ENCODE assay signal across 15 cellular contexts in the genomic region with DNA sequence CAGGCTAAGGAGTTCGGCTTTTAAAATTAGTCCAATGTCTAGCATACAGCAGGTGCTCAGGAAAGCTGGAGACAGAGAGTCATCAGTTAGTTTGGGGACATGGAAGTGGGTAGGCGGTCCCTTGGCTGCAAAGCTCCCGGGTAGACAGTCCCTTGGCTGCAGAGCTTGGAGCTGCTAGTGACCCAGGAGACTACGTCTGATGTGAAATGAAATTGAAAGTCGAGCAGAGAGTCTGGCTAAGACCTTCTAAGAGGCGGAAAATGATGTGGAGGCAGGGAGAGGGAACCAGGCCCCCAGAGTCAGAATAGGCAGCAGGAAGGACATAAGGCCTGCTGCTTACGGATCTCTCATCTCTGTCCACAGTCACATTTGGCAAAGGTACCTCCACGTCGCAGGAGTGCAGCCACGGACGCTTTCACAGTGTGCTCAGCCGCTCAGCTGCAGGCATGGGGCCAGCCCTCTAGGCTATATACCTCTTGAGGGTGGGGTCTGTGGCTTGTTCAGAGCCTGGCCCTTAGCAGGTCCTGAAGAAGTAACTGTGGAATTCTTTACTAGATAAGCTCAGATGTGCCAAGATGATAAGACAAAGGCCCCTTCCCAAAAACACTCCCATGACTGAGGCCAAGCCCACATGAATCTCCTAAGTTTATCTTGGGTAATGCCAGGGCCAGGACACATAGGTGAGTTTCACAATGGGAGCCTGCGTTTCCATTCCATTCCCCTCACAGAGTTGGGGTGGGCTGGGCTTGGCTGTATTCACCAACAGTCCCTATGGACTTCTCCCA.
A peak's percentile ranks its signal among the peaks of the same experiment; 100 is the strongest.
DNase-seq lines count a peak whose midpoint lies in the region; ATAC-seq and TF ChIP-seq lines count a peak whose summit lies in the region.
"Had no signal": no experiment of that assay in that cellular context is flagged by ENCODE, and none has a peak within 500 bp of the region (broad histone marks: within the 10 kb centered on the region; RNA-seq: fewer than 3 reads in every experiment).

No MANE protein-coding gene starts in this region.

- no peaks in the 10 kb centered on the region for H3F3A ChIP-seq in PC-3 (ENCODE audit: low read length, unreplicated experiment)

- no peaks in the 10 kb centered on the region for H3K27me3 Mint-ChIP-seq in mesothelial cell of epicardium (ENCODE audit: low read depth)
- H3K27me3 Mint-ChIP-seq: activated naive CD8-positive, alpha-beta T cell treated with anti-CD3 and anti-CD28 coated beads for 36 hours had no signal

- CTCF ChIA-PET in PC-3 (lab: Charles Lee) = no interaction called here

- H3K36me3 Mint-ChIP-seq in mesothelial cell of epicardium = peaks cover 24% of the 10 kb centered on the region

- no peak for TF ChIP-seq CTCF in PC-3 (conservative IDR thresholded peaks at IDR 0.05; ENCODE audit: low read depth, low read length)
- no peak for TF ChIP-seq CTCF in mesothelial cell of epicardium (IDR thresholded peaks at IDR 0.05; ENCODE audit: unreplicated experiment)

- peak overlapping the region; percentile 51 for H3K4me2 ChIP-seq in PC-3 (ENCODE audit: low read length)
- H3K4me2 ChIP-seq in Karpas-422 (ENCODE audit: low read depth, low read length, poor library complexity, severe bottlenecking) = no peak overlapping the region
- H3K4me2 ChIP-seq: GM23338 had no signal

- intact Hi-C loops in PC-3 (cut with micrococcal nuclease) = no loop called here

- H3K4me1 ChIP-seq in PC-3 (ENCODE audit: insufficient read depth, low read length) (peaks cover 12% of the 10 kb centered on the region), Karpas-422 (ENCODE audit: low read length) (no peaks in the 10 kb centered on the region)

- no peak overlapping the region for H3K9ac ChIP-seq in PC-3 (ENCODE audit: low read length)
- H3K9ac ChIP-seq in Karpas-422 (ENCODE audit: low read length) = no peak overlapping the region

- no peak for DNase-seq in PC-3
- DNase-seq in mesothelial cell of epicardium (ENCODE audit: low spot score in 2 of 2, unreplicated experiment in 2 of 2) = no peak
- no peak for DNase-seq in Karpas-422
- no peak for DNase-seq in HK-2 (ENCODE audit: unreplicated experiment)
- DNase-seq in KBM-7 = no peak
- DNase-seq in Ammon's horn (ENCODE audit: low spot score) = no peak
- DNase-seq: activated naive CD8-positive, alpha-beta T cell treated with anti-CD3 and anti-CD28 coated beads for 36 hours; MV-4-11; stimulated activated CD4-positive, alpha-beta T cell treated with anti-CD3 and anti-CD28 coated beads, Interleukin-15, amount 100 ng/mL, for 24 hours; T-helper 1 cell had no signal

- H3K27ac ChIP-seq in PC-3 (ENCODE audit: low read length) = no peak overlapping the region
- H3K27ac ChIP-seq in Karpas-422 (ENCODE audit: low read length) = no peak overlapping the region
- H3K27ac ChIP-seq: coronary artery had no signal

- peaks cover 13% of the 10 kb centered on the region for H3K4me1 Mint-ChIP-seq in mesothelial cell of epicardium
- H3K4me1 Mint-ChIP-seq: GM23338 had no signal

- H3K9me3 Mint-ChIP-seq in mesothelial cell of epicardium = peaks cover 18% of the 10 kb centered on the region

- H3K27ac Mint-ChIP-seq in mesothelial cell of epicardium = peak overlapping the region; percentile 47
- H3K27ac Mint-ChIP-seq: activated naive CD8-positive, alpha-beta T cell treated with anti-CD3 and anti-CD28 coated beads for 36 hours; nephron had no signal

- H3K9me3 ChIP-seq in PC-3 (ENCODE audit: low read length) (no peaks in the 10 kb centered on the region), Karpas-422 (ENCODE audit: low read length) (peaks cover 15% of the 10 kb centered on the region; the same call in 1 of the 2 replicates)

- no peaks in the 10 kb centered on the region for H4K20me1 ChIP-seq in PC-3 (ENCODE audit: low read length)
- H4K20me1 ChIP-seq in Karpas-422 (ENCODE audit: insufficient read depth, low read depth, low read length) = peaks cover 18% of the 10 kb centered on the region

- POLR2A ChIA-PET in PC-3 (lab: Charles Lee; ENCODE audit: unreplicated experiment) = no interaction called here

- no TSS peak for BruUV-seq in PC-3 (replicated peaks; lab: Mats Ljungman, UMichigan)

- no peaks in the 10 kb centered on the region for H3K79me2 ChIP-seq in PC-3 (ENCODE audit: low read length)
- no peaks in the 10 kb centered on the region for H3K79me2 ChIP-seq in Karpas-422 (ENCODE audit: low read length)

- ATAC-seq in GM19025 (IDR thresholded peaks at IDR 0.05; ENCODE audit: low read depth, unreplicated experiment) (peak; percentile 78), GM21825 (IDR thresholded peaks at IDR 0.05; ENCODE audit: unreplicated experiment) (peak; percentile 75), PC-3 (peak; percentile 21)
- ATAC-seq: GM23338 had no signal

- in situ Hi-C loops in KBM-7 (cut with MboI; ENCODE audit: low pct_unique_long_range_greater_than_20kb, low sequenced_read_pairs) = no loop called here

- no peak overlapping the region for H3K4me3 Mint-ChIP-seq in mesothelial cell of epicardium
- H3K4me3 Mint-ChIP-seq: activated naive CD8-positive, alpha-beta T cell treated with anti-CD3 and anti-CD28 coated beads for 36 hours; GM23338; nephron had no signal

- H3K9me2 ChIP-seq in PC-3 (replicated peaks; ENCODE audit: low read length) = no peaks in the 10 kb centered on the region
- H3K9me2 ChIP-seq in Karpas-422 (replicated peaks; ENCODE audit: insufficient read depth, low read length) = no peaks in the 10 kb centered on the region

- H2AFZ ChIP-seq in PC-3 (ENCODE audit: low read length) (no peak overlapping the region), Karpas-422 (ENCODE audit: low read length) (no peak overlapping the region)
- H2AFZ ChIP-seq: GM23338 had no signal

- H3K36me3 ChIP-seq in PC-3 (ENCODE audit: low read depth, low read length) (0 out of 2 replicates have a peak, but pooled peaks cover 2% of the 10 kb centered on the region), Karpas-422 (ENCODE audit: insufficient read depth, low read length) (no peaks in the 10 kb centered on the region; the same call in 1 of the 2 replicates)

- H3K4me3 ChIP-seq in PC-3 (ENCODE audit: low read length) = no peak overlapping the region
- no peak overlapping the region for H3K4me3 ChIP-seq in Karpas-422 (ENCODE audit: low read length)
- H3K4me3 ChIP-seq: coronary artery, GM23338 had no signal

- no peaks in the 10 kb centered on the region for H3K27me3 ChIP-seq in PC-3 (ENCODE audit: low read length)
- no peaks in the 10 kb centered on the region for H3K27me3 ChIP-seq in Karpas-422 (ENCODE audit: low read length)

Comparison
In these comparisons a context has a peak if more than half of its experiments do, and no peak if none do; other contexts are left out.
1. ATAC-seq: peak in every context shown above with its lines; median percentile 78 in GM19025; 75 in GM21825; 21 in PC-3.